In the genomic region with DNA sequence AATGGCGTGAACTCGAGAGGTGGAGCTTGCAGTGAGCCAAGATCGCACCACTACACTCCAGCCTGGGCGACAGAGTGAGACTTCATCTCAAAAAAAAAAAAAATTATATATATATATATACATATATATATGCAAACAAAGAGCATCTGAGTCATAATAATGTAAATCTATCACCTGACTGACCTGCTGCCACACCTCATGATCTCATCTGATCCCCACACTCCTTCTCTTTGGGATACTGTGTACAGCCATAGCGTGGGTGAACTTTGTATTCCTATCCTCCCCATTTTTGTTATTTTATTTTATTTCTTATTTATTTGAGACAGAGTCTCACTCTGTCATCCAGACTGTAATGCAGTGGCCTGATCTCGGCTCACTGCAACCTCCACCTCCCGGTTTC, we compare ENCODE assay signal across 35 cellular contexts. TPM values are rescaled to one million over a fixed set of nuclear protein-coding genes. Genes with fewer than 3 reads are reported as not detected.
DNase-seq lines count a peak whose midpoint lies in the region; ATAC-seq and TF ChIP-seq lines count a peak whose summit lies in the region.
"Had no signal": no experiment of that assay in that cellular context is flagged by ENCODE, and none has a peak within 500 bp of the region (broad histone marks: within the 10 kb centered on the region; RNA-seq: fewer than 3 reads in every experiment).

No MANE protein-coding gene starts in this region.

- H3K4me3 ChIP-seq in RWPE2 (ENCODE audit: severe bottlenecking) (no peak overlapping the region), esophagus (ENCODE audit: low read depth in 1 of 2, low read length in 2 of 2) (no peak overlapping the region), transverse colon (no peak overlapping the region)
- H3K4me3 ChIP-seq: breast epithelium, esophagus muscularis mucosa, GM23248, lower lobe of right lung had no signal

- H3K4me1 ChIP-seq in RWPE2 (ENCODE audit: insufficient read depth, poor library complexity, severe bottlenecking): peaks cover 18% of the 10 kb centered on the region
- H3K4me1 ChIP-seq in esophagus (ENCODE audit: control insufficient read depth in 2 of 2, insufficient read depth in 2 of 2, low read length in 1 of 2): peaks cover 2 to 3% of the 10 kb centered on the region in 2 donors
- peaks cover 0 to 29% (median 21%) of the 10 kb centered on the region in 4 donors for H3K4me1 ChIP-seq in transverse colon
- H3K4me1 ChIP-seq: breast epithelium had no signal

- CTCF ChIA-PET in activated CD4-positive, alpha-beta memory T cell treated with anti-CD3 and anti-CD28 coated beads for 36 hours (lab: Charles Lee): interaction anchor here (1.0 kb wide), 1 partner anchor 73 kb away, joined by 4 read pairs; no protein-coding TSS in a partner anchor
- CTCF ChIA-PET in activated CD4-positive, alpha-beta memory T cell treated with anti-CD3 and anti-CD28 coated beads, Interleukin-2, amount 10 ng/mL, durations not matched to agents 7 days and 5 days (lab: Charles Lee): no interaction called here

- intact Hi-C loops in activated CD4-positive, alpha-beta memory T cell treated with anti-CD3 and anti-CD28 coated beads for 36 hours (cut with micrococcal nuclease): no loop called here
- intact Hi-C loops in transverse colon (cut with DNase I; ENCODE audit: low total_unique reads): no loop called here

- TF ChIP-seq POLR2A in transverse colon (IDR thresholded peaks at IDR 0.05): no peak

- H3K27ac Mint-ChIP-seq in activated CD4-positive, alpha-beta memory T cell treated with anti-CD3 and anti-CD28 coated beads for 36 hours: peak overlapping the region; percentile 6
- H3K27ac Mint-ChIP-seq in activated CD4-positive, alpha-beta memory T cell treated with anti-CD3 and anti-CD28 coated beads, Interleukin-2, amount 10 ng/mL, durations not matched to agents 7 days and 5 days: no peak overlapping the region
- H3K27ac Mint-ChIP-seq in effector memory CD8-positive, alpha-beta T cell: no peak overlapping the region
- H3K27ac Mint-ChIP-seq: activated naive CD8-positive, alpha-beta T cell treated with anti-CD3 and anti-CD28 coated beads for 36 hours had no signal

- WGBS in esophagus, 2 donors: 80 to 87% methylated on average over 7 of the region's 7 CpGs
- WGBS in transverse colon (ENCODE audit: low coverage in 1 of 2), 2 donors: 89 to 98% methylated on average over 5 to 7 of the region's 7 CpGs

- H3K36me3 ChIP-seq in RWPE2 (ENCODE audit: low read depth) (no peaks in the 10 kb centered on the region), esophagus (ENCODE audit: control insufficient read depth in 2 of 2, insufficient read depth in 2 of 2, low read length in 1 of 2) (no peaks in the 10 kb centered on the region), transverse colon (no peaks in the 10 kb centered on the region)
- H3K36me3 ChIP-seq: breast epithelium, esophagus muscularis mucosa, lower lobe of right lung had no signal

- no peak for DNase-seq in activated CD4-positive, alpha-beta memory T cell treated with anti-CD3 and anti-CD28 coated beads for 36 hours
- DNase-seq in activated CD4-positive, alpha-beta memory T cell treated with anti-CD3 and anti-CD28 coated beads, Interleukin-2, amount 10 ng/mL, durations not matched to agents 7 days and 5 days: no peak
- DNase-seq in RWPE2 (ENCODE audit: low spot score) (no peak), transverse colon (no peak), NOMO-1 treated with dmso at 0.1 percent for 144 hours (lab: John Stamatoyannopoulos, UW; ENCODE audit: unreplicated experiment) (no peak)
- DNase-seq in effector memory CD8-positive, alpha-beta T cell: no peak
- DNase-seq: 8988T; activated CD4-positive, alpha-beta T cell treated with anti-CD3 and anti-CD28 coated beads for 1 hour; activated CD8-positive, alpha-beta memory T cell treated with anti-CD3 and anti-CD28 coated beads for 24 hours; activated effector memory CD4-positive, alpha-beta T cell treated with Interleukin-2 at 50 U/mL for 16 hours; activated naive CD8-positive, alpha-beta T cell treated with anti-CD3 and anti-CD28 coated beads for 36 hours; activated T-cell treated with anti-CD3 and anti-CD28 coated beads for 4 hours; anterior cingulate cortex; Calu3; cortex of kidney; DND-41; effector memory CD4-positive, alpha-beta T cell; foreskin melanocyte; GM23248; kidney glomerular epithelial cell; lower lobe of right lung; midbrain; NCI-H146; NCI-H446 treated with DMSO at 0.1 percent for 48 hours; NCI-H82; stimulated activated CD4-positive, alpha-beta T cell treated with anti-CD3 and anti-CD28 coated beads, Interleukin-4, amount 100 ng/mL, for 24 hours; trophoblast cell had no signal

- in situ Hi-C loops in transverse colon (cut with MboI; ENCODE audit: low pct_ligation_motif_present in 1 of 4, low pct_unique_long_range_greater_than_20kb in 1 of 4, low sequenced_read_pairs in 3 of 4): no loop called here

- peaks cover 31% of the 10 kb centered on the region for H3K36me3 Mint-ChIP-seq in activated CD4-positive, alpha-beta memory T cell treated with anti-CD3 and anti-CD28 coated beads for 36 hours
- peaks cover 43% of the 10 kb centered on the region for H3K36me3 Mint-ChIP-seq in activated CD4-positive, alpha-beta memory T cell treated with anti-CD3 and anti-CD28 coated beads, Interleukin-2, amount 10 ng/mL, durations not matched to agents 7 days and 5 days (ENCODE audit: low read depth)
- H3K36me3 Mint-ChIP-seq in effector memory CD8-positive, alpha-beta T cell (ENCODE audit: insufficient read depth): peaks cover 47% of the 10 kb centered on the region

- H3K27me3 Mint-ChIP-seq in activated CD4-positive, alpha-beta memory T cell treated with anti-CD3 and anti-CD28 coated beads for 36 hours: no peaks in the 10 kb centered on the region
- H3K27me3 Mint-ChIP-seq in activated CD4-positive, alpha-beta memory T cell treated with anti-CD3 and anti-CD28 coated beads, Interleukin-2, amount 10 ng/mL, durations not matched to agents 7 days and 5 days: no peaks in the 10 kb centered on the region
- no peaks in the 10 kb centered on the region for H3K27me3 Mint-ChIP-seq in effector memory CD8-positive, alpha-beta T cell
- H3K27me3 Mint-ChIP-seq: activated naive CD8-positive, alpha-beta T cell treated with anti-CD3 and anti-CD28 coated beads for 36 hours had no signal

- H3K9me3 ChIP-seq in RWPE2 (ENCODE audit: severe bottlenecking): no peaks in the 10 kb centered on the region
- peaks cover 0 to 3% of the 10 kb centered on the region in 2 donors for H3K9me3 ChIP-seq in esophagus (ENCODE audit: control insufficient read depth in 2 of 2, insufficient read depth in 1 of 2, low read depth in 1 of 2, low read length in 1 of 2)
- H3K9me3 ChIP-seq in transverse colon: no peaks in the 10 kb centered on the region
- H3K9me3 ChIP-seq: breast epithelium, esophagus muscularis mucosa, lower lobe of right lung had no signal

- H3K4me3 Mint-ChIP-seq in activated CD4-positive, alpha-beta memory T cell treated with anti-CD3 and anti-CD28 coated beads for 36 hours: no peak overlapping the region
- H3K4me3 Mint-ChIP-seq in activated CD4-positive, alpha-beta memory T cell treated with anti-CD3 and anti-CD28 coated beads, Interleukin-2, amount 10 ng/mL, durations not matched to agents 7 days and 5 days: no peak overlapping the region
- H3K4me3 Mint-ChIP-seq in effector memory CD8-positive, alpha-beta T cell: no peak overlapping the region
- H3K4me3 Mint-ChIP-seq: activated naive CD8-positive, alpha-beta T cell treated with anti-CD3 and anti-CD28 coated beads for 36 hours had no signal

- H3K27ac ChIP-seq in RWPE2 (ENCODE audit: poor library complexity, severe bottlenecking) (peak overlapping the region; percentile 78), esophagus (ENCODE audit: low read depth in 2 of 2, low read length in 1 of 2) (peak overlapping the region; percentile 64 to 91), transverse colon (peak overlapping the region; percentile 42 to 94 (median 90))
- H3K27ac ChIP-seq: breast epithelium, esophagus muscularis mucosa, GM23248, lower lobe of right lung had no signal

- H3K9me3 Mint-ChIP-seq in activated CD4-positive, alpha-beta memory T cell treated with anti-CD3 and anti-CD28 coated beads for 36 hours: no peaks in the 10 kb centered on the region
- H3K9me3 Mint-ChIP-seq in activated CD4-positive, alpha-beta memory T cell treated with anti-CD3 and anti-CD28 coated beads, Interleukin-2, amount 10 ng/mL, durations not matched to agents 7 days and 5 days: no peaks in the 10 kb centered on the region
- no peaks in the 10 kb centered on the region for H3K9me3 Mint-ChIP-seq in effector memory CD8-positive, alpha-beta T cell
- H3K9me3 Mint-ChIP-seq: activated naive CD8-positive, alpha-beta T cell treated with anti-CD3 and anti-CD28 coated beads for 36 hours had no signal

- H3K4me1 Mint-ChIP-seq in activated CD4-positive, alpha-beta memory T cell treated with anti-CD3 and anti-CD28 coated beads for 36 hours (ENCODE audit: low read depth): peaks cover 24% of the 10 kb centered on the region
- peaks cover 30% of the 10 kb centered on the region for H3K4me1 Mint-ChIP-seq in activated CD4-positive, alpha-beta memory T cell treated with anti-CD3 and anti-CD28 coated beads, Interleukin-2, amount 10 ng/mL, durations not matched to agents 7 days and 5 days
- peaks cover 11 to 14% of the 10 kb centered on the region in 2 donors for H3K4me1 Mint-ChIP-seq in effector memory CD8-positive, alpha-beta T cell (ENCODE audit: low read depth in 2 of 2)

- H3K27me3 ChIP-seq in RWPE2 (ENCODE audit: insufficient read depth, poor library complexity, severe bottlenecking) (no peaks in the 10 kb centered on the region), esophagus (ENCODE audit: control insufficient read depth in 1 of 2, insufficient read depth in 2 of 2, low read length in 2 of 2) (no peaks in the 10 kb centered on the region), transverse colon (no peaks in the 10 kb centered on the region)
- H3K27me3 ChIP-seq: breast epithelium, esophagus muscularis mucosa had no signal

- peak; percentile 52 for ATAC-seq in RWPE2 (ENCODE audit: low read depth)
- no peak for ATAC-seq in HG02623 (IDR thresholded peaks at IDR 0.05; ENCODE audit: unreplicated experiment)
- ATAC-seq in effector memory CD8-positive, alpha-beta T cell (replicated peaks): no peak
- ATAC-seq: lower lobe of right lung, Right ventricle myocardium inferior, SK-N-SH treated with all-trans-retinoic acid at 6 μM for 48 hours had no signal

- TF ChIP-seq EP300 in transverse colon (IDR thresholded peaks at IDR 0.05; ENCODE audit: low read depth): no peak

- POLR2A ChIA-PET in activated CD4-positive, alpha-beta memory T cell treated with anti-CD3 and anti-CD28 coated beads for 36 hours (lab: Charles Lee): no interaction called here
- POLR2A ChIA-PET in activated CD4-positive, alpha-beta memory T cell treated with anti-CD3 and anti-CD28 coated beads, Interleukin-2, amount 10 ng/mL, durations not matched to agents 7 days and 5 days (lab: Charles Lee): interaction anchor here (1.0 to 3.7 kb wide), 3 partner anchors 33 to 66 kb away, joined by 3 to 21 read pairs (median 4); partner anchors contain the start of gene MARCKSL1

- TF ChIP-seq CTCF in RWPE2 (IDR thresholded peaks at IDR 0.05; ENCODE audit: poor library complexity, severe bottlenecking) (no peak), transverse colon (IDR thresholded peaks at IDR 0.05) (no peak)

RNA-seq across cellular contexts. Expression of gene HDAC1, which starts 2.6 kb away (rescaled TPM):
- 100 to 1,000 TPM; 136 to 139 TPM for total RNA-seq in activated CD4-positive, alpha-beta memory T cell treated with anti-CD3 and anti-CD28 coated beads for 36 hours
- total RNA-seq in activated CD4-positive, alpha-beta memory T cell treated with anti-CD3 and anti-CD28 coated beads, Interleukin-2, amount 10 ng/mL, durations not matched to agents 7 days and 5 days: 100 to 1,000 TPM; 180 to 185 TPM
- 10 to 100 TPM; 43.8 to 90.3 TPM for polyA plus RNA-seq in esophagus
- total RNA-seq in transverse colon: 100 to 1,000 TPM in 3 of 4 donors, 10 to 100 TPM in 1; 85.2 to 218 (median 174) TPM

RNA-seq across cellular contexts. Expression of gene LCK, which starts 38.2 kb away (rescaled TPM):
- total RNA-seq in activated CD4-positive, alpha-beta memory T cell treated with anti-CD3 and anti-CD28 coated beads for 36 hours: 100 to 1,000 TPM; 224 to 246 TPM
- total RNA-seq in activated CD4-positive, alpha-beta memory T cell treated with anti-CD3 and anti-CD28 coated beads, Interleukin-2, amount 10 ng/mL, durations not matched to agents 7 days and 5 days: 100 to 1,000 TPM; 469 to 474 TPM
- polyA plus RNA-seq in esophagus: 1 to 10 TPM; 2.3 to 2.4 TPM
- total RNA-seq in transverse colon: 10 to 100 TPM in 1 of 4 donors, 1 to 10 TPM in 2, not detected in 1; 4.5 to 12.3 (median 8.7) TPM
- total RNA-seq: GM23248, osteocyte had no signal
- polyA plus RNA-seq: GM23248, neural cell had no signal

RNA-seq across cellular contexts. Expression of gene FAM167B, which starts 42.2 kb away (rescaled TPM):
- total RNA-seq in activated CD4-positive, alpha-beta memory T cell treated with anti-CD3 and anti-CD28 coated beads for 36 hours: under 1 TPM; 0.68 to 0.69 TPM
- total RNA-seq in activated CD4-positive, alpha-beta memory T cell treated with anti-CD3 and anti-CD28 coated beads, Interleukin-2, amount 10 ng/mL, durations not matched to agents 7 days and 5 days: 1 to 10 TPM in 1 of 2 experiments, under 1 TPM in 1; 0.78 to 1.1 TPM
- polyA plus RNA-seq in esophagus: 1 to 10 TPM; 1.8 to 2.0 TPM
- 1 to 10 TPM in 2 of 4 donors, not detected in 2; 1.1 to 1.5 TPM for total RNA-seq in transverse colon
- polyA plus RNA-seq: neural cell had no signal

RNA-seq across cellular contexts. Expression of gene MARCKSL1, which starts 46.8 kb away (rescaled TPM):
- total RNA-seq in activated CD4-positive, alpha-beta memory T cell treated with anti-CD3 and anti-CD28 coated beads for 36 hours: 10 to 100 TPM; 13.1 to 14.6 TPM
- 10 to 100 TPM; 26.4 to 27.9 TPM for total RNA-seq in activated CD4-positive, alpha-beta memory T cell treated with anti-CD3 and anti-CD28 coated beads, Interleukin-2, amount 10 ng/mL, durations not matched to agents 7 days and 5 days
- 1 to 10 TPM; 3.6 to 6.0 TPM for polyA plus RNA-seq in esophagus
- total RNA-seq in transverse colon: 10 to 100 TPM; 40.0 to 62.8 (median 53.0) TPM

Comparison
In these comparisons a context has a peak if more than half of its experiments do, and no peak if none do; other contexts are left out.
1. RNA of gene LCK, which starts 38.2 kb away (total RNA-seq): 469 to 474 TPM in activated CD4-positive, alpha-beta memory T cell treated with anti-CD3 and anti-CD28 coated beads, Interleukin-2, amount 10 ng/mL, durations not matched to agents 7 days and 5 days and 224 to 246 TPM in activated CD4-positive, alpha-beta memory T cell treated with anti-CD3 and anti-CD28 coated beads for 36 hours; 4.5 to 12.3 TPM in transverse colon; every median in the first group is over 10 times any median in the second.
2. Peak in every context shown above with its lines, with median percentiles within 50 percentile points of each other: H3K27ac ChIP-seq.